Comparison of ENCODE assay signal across 8 cellular contexts in the genomic region with DNA sequence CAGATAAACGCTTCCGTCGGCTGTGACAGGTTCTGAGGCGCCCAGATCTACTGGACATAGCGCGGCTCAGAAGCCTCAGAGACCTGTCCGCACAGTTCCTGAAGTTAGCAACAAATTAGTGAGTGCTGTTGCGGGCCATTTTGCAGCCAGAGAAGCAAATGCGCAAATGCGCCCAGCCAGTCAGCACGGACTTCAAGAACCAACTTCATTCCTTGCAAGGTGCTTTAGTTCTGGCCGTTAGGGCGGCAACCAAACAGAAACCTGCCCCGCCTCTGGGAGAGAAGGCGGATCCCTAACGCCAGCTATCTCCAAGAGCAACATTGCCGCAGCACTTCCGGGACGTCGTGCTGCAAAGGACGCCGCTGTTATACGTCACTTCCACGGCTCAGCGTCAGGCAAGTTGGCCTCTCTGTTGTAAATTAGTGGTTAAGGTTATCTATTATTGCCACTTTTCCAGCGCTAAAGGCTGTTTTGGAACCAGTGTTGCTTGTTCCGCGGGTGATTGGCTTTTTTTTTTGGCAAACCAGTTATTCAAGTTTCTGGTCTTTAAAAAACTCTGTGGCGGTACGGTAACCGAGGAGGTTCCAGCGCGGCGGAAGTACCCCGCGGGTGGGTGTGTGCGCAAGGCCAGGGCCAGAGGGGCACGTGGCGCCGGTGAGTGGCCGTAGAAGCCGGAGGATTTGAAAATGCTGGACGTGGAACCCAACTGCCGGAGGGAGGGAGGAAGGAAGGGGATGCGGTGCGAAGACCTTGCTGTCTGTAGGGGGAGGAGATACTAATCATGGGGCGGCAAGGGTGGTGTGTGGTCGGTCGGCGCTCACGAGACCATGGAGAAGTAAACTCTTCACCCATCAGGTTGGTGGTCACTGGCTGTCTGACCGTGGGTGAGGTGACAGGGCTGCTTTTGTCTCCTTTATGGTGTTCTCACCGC. TPM values are rescaled to one million over a fixed set of nuclear protein-coding genes. Genes with fewer than 3 reads are reported as not detected.
A peak's percentile ranks its signal among the peaks of the same experiment; 100 is the strongest.
DNase-seq lines count a peak whose midpoint lies in the region; ATAC-seq and TF ChIP-seq lines count a peak whose summit lies in the region.

A gene (plus strand): TSS at position 612 of the 931 bp plus-strand sequence. CDS start 403 bp downstream, outside the sequence.

- CTCF ChIA-PET in BJ (lab: Yijun Ruan, JAX): interaction anchor here (0.8 to 2.1 kb wide), 5 partner anchors 11 to 388 kb away, joined by 3 to 14 read pairs (median 4); a partner anchor contains a TSS

- POLR2A ChIA-PET in BJ (lab: Charles Lee): interaction anchor here (0.6 kb wide), 1 partner anchor 405 kb away, joined by 10 read pairs; no protein-coding TSS in a partner anchor

- no peaks in the 10 kb centered on the region for H3K27me3 Mint-ChIP-seq in activated CD4-positive, alpha-beta T cell treated with anti-CD3 and anti-CD28 coated beads, Interleukin-2, amount 10 ng/mL, durations not matched to agents 24 days and 14 days

- no peaks in the 10 kb centered on the region for H3K9me3 Mint-ChIP-seq in activated CD4-positive, alpha-beta T cell treated with anti-CD3 and anti-CD28 coated beads, Interleukin-2, amount 10 ng/mL, durations not matched to agents 24 days and 14 days

- peaks cover 37% of the 10 kb centered on the region for H3K4me1 Mint-ChIP-seq in activated CD4-positive, alpha-beta T cell treated with anti-CD3 and anti-CD28 coated beads, Interleukin-2, amount 10 ng/mL, durations not matched to agents 24 days and 14 days

- ATAC-seq in GM19324 (IDR thresholded peaks at IDR 0.05; ENCODE audit: low FRiP score, unreplicated experiment) (peak; percentile 100), HG03469 (IDR thresholded peaks at IDR 0.05; ENCODE audit: unreplicated experiment) (peak; percentile 99)

- TF ChIP-seq CTCF in BJ (IDR thresholded peaks at IDR 0.05; ENCODE audit: insufficient read depth, low read depth, low read length): no peak
- no peak for TF ChIP-seq CTCF in coronary artery (IDR thresholded peaks at IDR 0.05)

- peaks cover 39% of the 10 kb centered on the region for H3K36me3 Mint-ChIP-seq in activated CD4-positive, alpha-beta T cell treated with anti-CD3 and anti-CD28 coated beads, Interleukin-2, amount 10 ng/mL, durations not matched to agents 24 days and 14 days (ENCODE audit: low read depth)

- intact Hi-C loops in activated CD4-positive, alpha-beta T cell treated with anti-CD3 and anti-CD28 coated beads, Interleukin-2, amount 10 ng/mL, durations not matched to agents 24 days and 14 days (cut with micrococcal nuclease): loop anchor here (1.0 to 10.0 kb wide), 13 partner anchors 53 to 1828 kb away; a partner anchor contains a TSS

- no peaks in the 10 kb centered on the region for H3K27me3 ChIP-seq in BJ (ENCODE audit: control insufficient read depth, insufficient read depth, low read length)

- peak within 1 kb of the TSS; percentile 95 for H3K4me3 Mint-ChIP-seq in activated CD4-positive, alpha-beta T cell treated with anti-CD3 and anti-CD28 coated beads, Interleukin-2, amount 10 ng/mL, durations not matched to agents 24 days and 14 days

- H3K27ac ChIP-seq in coronary artery: peak within 1 kb of the TSS; percentile 50 to 72

- DNase-seq in BJ (ENCODE audit: low read depth): peak; percentile 58
- peak; percentile 87 for DNase-seq in NCI-H526 treated with DMSO at 0.1 percent for 48 hours (lab: John Stamatoyannopoulos, UW)
- peak; percentile 97 for DNase-seq in activated CD4-positive, alpha-beta T cell treated with anti-CD3 and anti-CD28 coated beads, Interleukin-2, amount 10 ng/mL, durations not matched to agents 24 days and 14 days
- DNase-seq in coronary artery (ENCODE audit: low spot score): peak; percentile 92
- DNase-seq in left kidney (ENCODE audit: low read depth, low spot score): peak; percentile 98
- peak; percentile 87 to 89 for DNase-seq in stimulated activated CD4-positive, alpha-beta T cell treated with anti-CD3 and anti-CD28 coated beads, Interleukin-2, amount 100 ng/mL, for 24 hours

- peak within 1 kb of the TSS; percentile 98 for H3K27ac Mint-ChIP-seq in activated CD4-positive, alpha-beta T cell treated with anti-CD3 and anti-CD28 coated beads, Interleukin-2, amount 10 ng/mL, durations not matched to agents 24 days and 14 days

- H3K36me3 ChIP-seq in BJ (ENCODE audit: control insufficient read depth, insufficient read depth, low read length): no peaks in the 10 kb centered on the region; the same call in 1 of the 2 replicates

- H3K4me3 ChIP-seq in BJ (ENCODE audit: low read depth, low read length): peak within 1 kb of the TSS; percentile 65
- peak within 1 kb of the TSS; percentile 84 for H3K4me3 ChIP-seq in coronary artery

RNA-seq across cellular contexts. Expression of the gene that starts here (rescaled TPM):
- polyA plus RNA-seq in BJ (2011; rRNA removed): 5.8 and 13.3 TPM in 2 replicates
- polyA minus RNA-seq in BJ (2011; rRNA and poly(A)+ RNA removed): 0.81 and 1.2 TPM in 2 replicates
- total RNA-seq in activated CD4-positive, alpha-beta T cell treated with anti-CD3 and anti-CD28 coated beads, Interleukin-2, amount 10 ng/mL, durations not matched to agents 24 days and 14 days: 59.1 and 61.8 TPM in 2 replicates

Comparison
In these comparisons a context has a peak if more than half of its experiments do, and no peak if none do; other contexts are left out.
1. Peak in every context shown above with its lines: DNase-seq, ATAC-seq, H3K4me3 ChIP-seq and H3K27ac ChIP-seq.